In the genomic region with DNA sequence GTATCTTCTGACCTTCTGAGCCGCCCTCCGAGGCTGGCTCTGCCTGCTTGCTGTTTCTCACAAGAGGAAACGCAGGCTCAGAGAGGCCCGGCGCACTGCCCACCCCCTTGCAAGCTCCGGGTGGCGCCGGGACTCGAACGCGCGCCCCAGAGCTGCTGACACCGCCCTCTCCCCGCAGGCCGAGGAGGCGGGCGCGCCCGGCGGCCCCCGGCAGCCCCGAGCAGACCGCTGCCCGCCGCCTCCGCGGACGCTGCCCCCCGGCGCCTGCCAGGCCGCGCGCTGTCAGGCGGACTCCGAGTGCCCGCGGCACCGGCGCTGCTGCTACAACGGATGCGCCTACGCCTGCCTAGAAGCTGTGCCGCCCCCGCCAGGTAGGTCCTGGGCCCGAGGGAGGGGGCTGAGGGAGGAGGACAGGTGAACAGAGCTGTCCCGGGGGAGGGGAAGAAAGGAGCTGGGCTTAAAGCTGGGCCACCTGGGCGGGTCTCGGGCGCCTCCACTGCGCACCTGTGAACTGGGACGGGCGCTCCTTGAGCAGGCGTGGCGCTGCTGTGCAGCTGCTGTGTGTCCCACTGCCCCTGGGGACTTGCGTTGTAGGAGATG, we compare ENCODE assay signal across 12 cellular contexts. TPM values are rescaled to one million over a fixed set of nuclear protein-coding genes. Genes with fewer than 3 reads are reported as not detected.
A peak's percentile ranks its signal among the peaks of the same experiment; 100 is the strongest.
DNase-seq lines count a peak whose midpoint lies in the region; ATAC-seq and TF ChIP-seq lines count a peak whose summit lies in the region.
"Had no signal": no experiment of that assay in that cellular context is flagged by ENCODE, and none has a peak within 500 bp of the region (broad histone marks: within the 10 kb centered on the region; RNA-seq: fewer than 3 reads in every experiment).

No MANE protein-coding gene starts in this region.

- H2AK5ac ChIP-seq in IMR-90 (ENCODE audit: low read depth, low read length): no peak overlapping the region

- no peaks in the 10 kb centered on the region for H3K9me2 ChIP-seq in PC-3 (replicated peaks; ENCODE audit: low read length)

- H3K18ac ChIP-seq in IMR-90 (ENCODE audit: low read depth, low read length): no peak overlapping the region

- H3K4me1 ChIP-seq in IMR-90 (ENCODE audit: control insufficient read depth, insufficient read depth, low read length) (no peaks in the 10 kb centered on the region; the same call in 1 of the 2 replicates), PC-3 (ENCODE audit: insufficient read depth, low read length) (no peaks in the 10 kb centered on the region), iPS-18a (ENCODE audit: control insufficient read depth, low read depth, low read length) (peaks cover 4% of the 10 kb centered on the region), stomach (peaks cover 0 to 14% (median 9%) of the 10 kb centered on the region in 4 donors), A673 (ENCODE audit: insufficient read depth, low read length, poor library complexity, severe bottlenecking) (no peaks in the 10 kb centered on the region)

- H3K36me3 ChIP-seq in IMR-90 (ENCODE audit: control insufficient read depth, insufficient read depth, low read length): peaks cover 3% of the 10 kb centered on the region
- no peaks in the 10 kb centered on the region for H3K36me3 ChIP-seq in PC-3 (ENCODE audit: low read depth, low read length)
- H3K36me3 ChIP-seq in iPS-18a (ENCODE audit: control insufficient read depth, low read depth, low read length): no peaks in the 10 kb centered on the region
- H3K36me3 ChIP-seq in stomach: peaks cover 0 to 3% (median 0%) of the 10 kb centered on the region in 4 donors
- no peaks in the 10 kb centered on the region for H3K36me3 ChIP-seq in A673 (ENCODE audit: insufficient read depth, low read length, poor library complexity, severe bottlenecking)

- CTCF ChIA-PET in IMR-90 (lab: Yijun Ruan, JAX) (interaction anchor here (1.5 to 1.6 kb wide), 2 partner anchors 35 to 126 kb away, joined by 3 to 8 read pairs; a partner anchor contains a TSS), PC-3 (lab: Charles Lee) (no interaction called here), A673 (lab: Charles Lee) (no interaction called here)

- intact Hi-C loops in IMR-90 (cut with micrococcal nuclease): no loop called here
- intact Hi-C loops in PC-3 (cut with micrococcal nuclease): no loop called here
- intact Hi-C loops in stomach (cut with DNase I; ENCODE audit: low total_unique reads): no loop called here
- intact Hi-C loops in A673 (cut with micrococcal nuclease; ENCODE audit: unreplicated experiment): no loop called here

- H3K56ac ChIP-seq in IMR-90 (ENCODE audit: extremely low read depth, insufficient read depth, low read length): no peak overlapping the region

- H2AK9ac ChIP-seq in IMR-90 (replicated peaks; ENCODE audit: low read depth, low read length, poor library complexity): no peak overlapping the region

- H3K9ac ChIP-seq in IMR-90 (ENCODE audit: low read depth, low read length): no peak overlapping the region; the same call in 1 of the 2 replicates
- H3K9ac ChIP-seq in PC-3 (ENCODE audit: low read length): no peak overlapping the region
- H3K9ac ChIP-seq in iPS-18a (ENCODE audit: low read length): no peak overlapping the region

- no peak for DNase-seq in IMR-90
- DNase-seq in PC-3: peak; percentile 24
- DNase-seq in stomach: no peak
- DNase-seq in A673 (ENCODE audit: low spot score): no peak
- no peak for DNase-seq in GF-D8 (lab: John Stamatoyannopoulos, UW)
- DNase-seq in OCI-M2 (lab: John Stamatoyannopoulos, UW; ENCODE audit: unreplicated experiment): no peak
- DNase-seq: activated CD4-positive, alpha-beta T cell treated with anti-CD3 and anti-CD28 coated beads, Interleukin-2, amount 50 U/mL, for 4 hours; activated naive CD4-positive, alpha-beta T cell treated with anti-CD3 and anti-CD28 coated beads for 36 hours; naive B cell had no signal

- H3K27ac ChIP-seq in IMR-90 (ENCODE audit: insufficient read depth, low read length) (no peak overlapping the region), PC-3 (ENCODE audit: low read length) (no peak overlapping the region), iPS-18a (ENCODE audit: low read length) (no peak overlapping the region), stomach (peak overlapping the region in 2 of 5 donors; percentile 39 to 71), A673 (ENCODE audit: low read depth, low read length, poor library complexity, severe bottlenecking) (no peak overlapping the region)
- H3K27ac ChIP-seq: SK-N-MC had no signal

- H2BK15ac ChIP-seq in IMR-90 (ENCODE audit: low read depth, low read length): no peak overlapping the region

- TF ChIP-seq EP300 in stomach (IDR thresholded peaks at IDR 0.05): no peak

- no peak overlapping the region for H4K91ac ChIP-seq in IMR-90 (ENCODE audit: insufficient read depth, low read depth, low read length)

- H4K20me1 ChIP-seq in IMR-90 (ENCODE audit: insufficient read depth, low read length) (no peaks in the 10 kb centered on the region), PC-3 (ENCODE audit: low read length) (no peaks in the 10 kb centered on the region)

- H2BK20ac ChIP-seq in IMR-90 (ENCODE audit: low read depth, low read length): no peak overlapping the region

- TF ChIP-seq CTCF in IMR-90 (conservative IDR thresholded peaks at IDR 0.05; ENCODE audit: low read depth, low read length) (no peak), PC-3 (conservative IDR thresholded peaks at IDR 0.05; ENCODE audit: low read depth, low read length) (no peak), stomach (IDR thresholded peaks at IDR 0.05) (no peak), A673 (conservative IDR thresholded peaks at IDR 0.05; ENCODE audit: low read depth, low read length) (no peak)

- no peak overlapping the region for H3K4me3 ChIP-seq in IMR-90 (ENCODE audit: insufficient read depth, low read depth, low read length)
- peak overlapping the region; percentile 49; the same call in 1 of the 2 replicates for H3K4me3 ChIP-seq in PC-3 (ENCODE audit: low read length)
- H3K4me3 ChIP-seq in iPS-18a (ENCODE audit: low read length): peak overlapping the region; percentile 44
- peak overlapping the region in 3 of 4 donors; percentile 7 to 33 (median 26) for H3K4me3 ChIP-seq in stomach
- no peak overlapping the region for H3K4me3 ChIP-seq in A673 (ENCODE audit: low read depth, low read length, poor library complexity, severe bottlenecking)
- H3K4me3 ChIP-seq: SK-N-MC had no signal

- 29% methylated on average over 22 of the region's 55 CpGs; no CpG with 5 or more reads in 1 of the 2 experiments for WGBS in IMR-90 (ENCODE audit: extremely low coverage in 2 of 2, insufficient read length in 1 of 2), 2 experiments
- WGBS in stomach, 5 donors: 10 to 45% (median 14%) methylated on average over 15 to 55 of the region's 55 CpGs

- dilution Hi-C loops in IMR-90 (cut with HindIII; ENCODE audit: low sequenced_read_pairs, unreplicated experiment): no loop called here

- H3K4me2 ChIP-seq in IMR-90 (ENCODE audit: low read depth, low read length) (no peak overlapping the region; the same call in 1 of the 2 replicates), PC-3 (ENCODE audit: low read length) (peak overlapping the region; percentile 59)

- TF ChIP-seq POLR2A in IMR-90 (IDR thresholded peaks at IDR 0.05; ENCODE audit: low read depth, low read length) (no peak), stomach (IDR thresholded peaks at IDR 0.05) (no peak)

- no peak overlapping the region for H4K8ac ChIP-seq in IMR-90 (ENCODE audit: low read depth in 2 of 2, low read length in 2 of 2)

- no peaks in the 10 kb centered on the region for H3K79me2 ChIP-seq in PC-3 (ENCODE audit: low read length)

- H3K14ac ChIP-seq in IMR-90 (replicated peaks; ENCODE audit: low read depth, low read length): no peak overlapping the region

- H4K5ac ChIP-seq in IMR-90 (ENCODE audit: low read depth, low read length): no peak overlapping the region

- H3F3A ChIP-seq in PC-3 (ENCODE audit: low read length, unreplicated experiment): no peaks in the 10 kb centered on the region

- POLR2A ChIA-PET in IMR-90 (lab: Charles Lee; ENCODE audit: unreplicated experiment): no interaction called here
- POLR2A ChIA-PET in PC-3 (lab: Charles Lee; ENCODE audit: unreplicated experiment): no interaction called here
- POLR2A ChIA-PET in A673 (lab: Charles Lee; ENCODE audit: low non-redundant PET): interaction anchor here (0.6 kb wide), 1 partner anchor 25 kb away, joined by 5 read pairs; no protein-coding TSS in a partner anchor

- H3K9me1 ChIP-seq in IMR-90 (ENCODE audit: insufficient read depth, low read length): no peaks in the 10 kb centered on the region

- peaks cover under 1 to 5% of the 10 kb centered on the region in 2 experiments; a peak in 3 of 4 replicates for H3K79me1 ChIP-seq in IMR-90 (ENCODE audit: low read depth in 1 of 2, low read length in 2 of 2)

- H3K4ac ChIP-seq in IMR-90 (ENCODE audit: low read depth, low read length): no peak overlapping the region

- H3K23ac ChIP-seq in IMR-90 (ENCODE audit: low read depth, low read length): no peak overlapping the region

- H2AFZ ChIP-seq in IMR-90 (replicated peaks; ENCODE audit: low read length, poor library complexity) (peak overlapping the region; percentile 18), PC-3 (ENCODE audit: low read length) (0 out of 2 replicates have a peak overlapping the region, but pooled peaks have one; percentile 57)

- no peak overlapping the region for H2BK5ac ChIP-seq in IMR-90 (ENCODE audit: low read depth, low read length, poor library complexity, severe bottlenecking)

- H3K27me3 ChIP-seq in IMR-90 (ENCODE audit: control insufficient read depth, insufficient read depth, low read length) (no peaks in the 10 kb centered on the region), PC-3 (ENCODE audit: low read length) (no peaks in the 10 kb centered on the region), iPS-18a (ENCODE audit: control insufficient read depth, insufficient read depth, low read length) (peaks cover 8% of the 10 kb centered on the region), stomach (peaks cover 0 to 37% (median 0%) of the 10 kb centered on the region in 3 donors), A673 (replicated peaks; ENCODE audit: insufficient read depth, low read depth, low read length, poor library complexity) (peaks cover 31% of the 10 kb centered on the region)

- no peak for TF ChIP-seq RAD21 in IMR-90 (IDR thresholded peaks at IDR 0.05; ENCODE audit: low read length)

- H2BK120ac ChIP-seq in IMR-90 (ENCODE audit: low read depth, low read length): no peak overlapping the region

- no peak; the same call in 1 of the 2 replicates for ATAC-seq in IMR-90 (ENCODE audit: low read depth)
- peak; percentile 59 for ATAC-seq in PC-3

- in situ Hi-C loops in IMR-90 (cut with MboI; ENCODE audit: low sequenced_read_pairs): no loop called here

- H3K9me3 ChIP-seq in IMR-90 (ENCODE audit: control insufficient read depth, insufficient read depth, low read length): peaks cover 2% of the 10 kb centered on the region
- H3K9me3 ChIP-seq in PC-3 (ENCODE audit: low read length): no peaks in the 10 kb centered on the region
- no peaks in the 10 kb centered on the region for H3K9me3 ChIP-seq in iPS-18a (ENCODE audit: control insufficient read depth, low read depth, low read length)
- H3K9me3 ChIP-seq in stomach: peaks cover 0 to 5% (median 4%) of the 10 kb centered on the region in 4 donors
- no peaks in the 10 kb centered on the region for H3K9me3 ChIP-seq in A673 (ENCODE audit: low read depth, low read length, poor library complexity, severe bottlenecking)

- BruUV-seq in IMR-90 (replicated peaks; lab: Mats Ljungman, UMichigan) (no TSS peak), PC-3 (replicated peaks; lab: Mats Ljungman, UMichigan) (no TSS peak), A673 (replicated peaks; lab: Mats Ljungman, UMichigan) (no TSS peak)

RNA-seq across cellular contexts. Expression of a gene that starts 18.2 kb away (rescaled TPM):
- 4.7 and 5.0 TPM in 2 replicates for total RNA-seq in IMR-90 (2012; rRNA removed)
- polyA plus RNA-seq in IMR-90 (2012; rRNA removed): 6.8 and 7.0 TPM in 2 replicates
- 3.9 and 5.8 TPM in 2 replicates for polyA plus RNA-seq in IMR-90 (2012; cell fraction: cytosol; rRNA removed)
- polyA plus RNA-seq in IMR-90 (2012; cell fraction: nucleus; rRNA removed; ENCODE audit: low replicate concordance): 4.6 and 4.9 TPM in 2 replicates
- 0.15 TPM in 1 of 2 replicates, not detected in the other for total RNA-seq in PC-3 (2014; rRNA removed)
- total RNA-seq in stomach: 10 to 100 TPM in 4 of 5 donors, not detected in 1; 10.7 to 64.3 (median 20.8) TPM
- 10 to 100 TPM; 12.9 to 19.4 (median 13.9) TPM for polyA plus RNA-seq in stomach
- not detected in 2 replicates for total RNA-seq in A673 (2021)
- total RNA-seq: activated naive CD4-positive, alpha-beta T cell treated with anti-CD3 and anti-CD28 coated beads for 36 hours; H4 had no signal

RNA-seq across cellular contexts. Expression of a gene that starts 55.5 kb away (rescaled TPM):
- not detected in 2 replicates for total RNA-seq in IMR-90 (2012; rRNA removed)
- not detected in 2 replicates for polyA plus RNA-seq in IMR-90 (2012; rRNA removed)
- polyA plus RNA-seq in IMR-90 (2012; cell fraction: cytosol; rRNA removed): 0.07 TPM in 1 of 2 replicates, not detected in the other
- not detected in 2 replicates for polyA plus RNA-seq in IMR-90 (2012; cell fraction: nucleus; rRNA removed; ENCODE audit: low replicate concordance)
- total RNA-seq in PC-3 (2014; rRNA removed): 26.0 and 40.5 TPM in 2 replicates
- total RNA-seq in stomach: 100 to 1,000 TPM in 1 of 5 donors, 1 to 10 TPM in 3, not detected in 1; 1.8 to 141 (median 4.3) TPM
- 1 to 10 TPM in 2 of 3 donors, not detected in 1; 1.1 to 5.4 TPM for polyA plus RNA-seq in stomach
- not detected in 2 replicates for total RNA-seq in A673 (2021)
- total RNA-seq: activated naive CD4-positive, alpha-beta T cell treated with anti-CD3 and anti-CD28 coated beads for 36 hours; H4 had no signal

Comparison
In these comparisons a context has a peak if more than half of its experiments do, and no peak if none do; other contexts are left out.
1. H3K4me3 ChIP-seq: peak in PC-3 (single experiment), iPS-18a (single experiment) and stomach (3 of 4); none in IMR-90 (single experiment) and A673 (single experiment).